In the genomic region with DNA sequence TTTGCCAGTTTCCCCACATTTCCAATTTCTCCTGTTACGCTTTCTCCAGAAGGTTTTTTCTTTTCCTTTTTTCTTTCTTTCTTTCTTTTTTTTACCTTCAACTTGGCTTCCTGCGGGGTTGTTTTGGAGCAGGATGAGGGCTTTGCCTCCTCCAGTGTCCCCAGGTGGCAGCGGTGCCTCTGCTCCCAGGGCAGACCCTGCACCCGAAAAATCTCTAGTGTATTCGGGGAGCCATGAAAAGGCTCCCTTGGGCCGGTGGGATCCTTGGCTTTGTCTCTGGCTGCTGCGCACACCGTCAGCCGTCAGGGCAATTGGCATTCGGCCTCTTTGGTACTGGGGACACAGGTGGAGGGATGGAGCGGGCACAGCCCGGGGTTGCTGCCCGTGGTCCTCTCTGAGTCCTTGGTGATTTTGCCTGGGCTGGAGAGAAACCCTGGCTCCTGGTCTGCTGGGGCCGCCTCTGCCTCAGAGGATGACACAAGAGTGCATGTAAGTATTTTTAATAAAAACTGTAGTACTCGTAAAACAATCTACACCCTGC, we compare ENCODE assay signal across 1 cellular context.
TF ChIP-seq lines count a peak whose summit lies in the region.

No MANE protein-coding gene starts in this region.

TF ChIP-seq in HCT116, 20 proteins besides CTCF, POLR2A, EP300 and RAD21 (continued from another document):
- TF ChIP-seq, protein P1, sequence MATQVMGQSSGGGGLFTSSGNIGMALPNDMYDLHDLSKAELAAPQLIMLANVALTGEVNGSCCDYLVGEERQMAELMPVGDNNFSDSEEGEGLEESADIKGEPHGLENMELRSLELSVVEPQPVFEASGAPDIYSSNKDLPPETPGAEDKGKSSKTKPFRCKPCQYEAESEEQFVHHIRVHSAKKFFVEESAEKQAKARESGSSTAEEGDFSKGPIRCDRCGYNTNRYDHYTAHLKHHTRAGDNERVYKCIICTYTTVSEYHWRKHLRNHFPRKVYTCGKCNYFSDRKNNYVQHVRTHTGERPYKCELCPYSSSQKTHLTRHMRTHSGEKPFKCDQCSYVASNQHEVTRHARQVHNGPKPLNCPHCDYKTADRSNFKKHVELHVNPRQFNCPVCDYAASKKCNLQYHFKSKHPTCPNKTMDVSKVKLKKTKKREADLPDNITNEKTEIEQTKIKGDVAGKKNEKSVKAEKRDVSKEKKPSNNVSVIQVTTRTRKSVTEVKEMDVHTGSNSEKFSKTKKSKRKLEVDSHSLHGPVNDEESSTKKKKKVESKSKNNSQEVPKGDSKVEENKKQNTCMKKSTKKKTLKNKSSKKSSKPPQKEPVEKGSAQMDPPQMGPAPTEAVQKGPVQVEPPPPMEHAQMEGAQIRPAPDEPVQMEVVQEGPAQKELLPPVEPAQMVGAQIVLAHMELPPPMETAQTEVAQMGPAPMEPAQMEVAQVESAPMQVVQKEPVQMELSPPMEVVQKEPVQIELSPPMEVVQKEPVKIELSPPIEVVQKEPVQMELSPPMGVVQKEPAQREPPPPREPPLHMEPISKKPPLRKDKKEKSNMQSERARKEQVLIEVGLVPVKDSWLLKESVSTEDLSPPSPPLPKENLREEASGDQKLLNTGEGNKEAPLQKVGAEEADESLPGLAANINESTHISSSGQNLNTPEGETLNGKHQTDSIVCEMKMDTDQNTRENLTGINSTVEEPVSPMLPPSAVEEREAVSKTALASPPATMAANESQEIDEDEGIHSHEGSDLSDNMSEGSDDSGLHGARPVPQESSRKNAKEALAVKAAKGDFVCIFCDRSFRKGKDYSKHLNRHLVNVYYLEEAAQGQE (IDR thresholded peaks at IDR 0.05; ENCODE audit: low read depth): no peak
- TF ChIP-seq ELF1 (IDR thresholded peaks at IDR 0.05; ENCODE audit: borderline replicate concordance, low read depth) (no peak), ZNF274 (IDR thresholded peaks at IDR 0.05; ENCODE audit: low read depth, low read length) (no peak)
TF ChIP-seq in HCT116: peak in this region for 0.
